In genomic region chr19:14150770-14151661, GRCh38 we compare ENCODE assay signal across 16 cellular contexts. TPM values are rescaled to one million over a fixed set of nuclear protein-coding genes. Genes with fewer than 3 reads are reported as not detected.
DNase-seq lines count a peak whose midpoint lies in the region; FAIRE-seq and TF ChIP-seq lines count a peak whose summit lies in the region.
"Had no signal": no experiment of that assay in that cellular context is flagged by ENCODE, and none has a peak within 500 bp of the region (broad histone marks: within the 10 kb centered on the region; RNA-seq: fewer than 3 reads in every experiment).

No MANE protein-coding gene starts in this region.

- intact Hi-C loops in spleen (cut with DNase I; ENCODE audit: low total_unique reads), result no loop called here
- intact Hi-C loops in ascending aorta (cut with DNase I), result no loop called here

- TF ChIP-seq POLR2A in GM12891 (IDR thresholded peaks at IDR 0.05; ENCODE audit: low read depth, low read length) (no peak), spleen (IDR thresholded peaks at IDR 0.05) (no peak)

- no peak for FAIRE-seq in GM12891 (lab: Jason Lieb, UNC)
- FAIRE-seq: colon had no signal

- TF ChIP-seq CTCF in glutamatergic neuron (IDR thresholded peaks at IDR 0.05; ENCODE audit: partially characterized antibody, unreplicated experiment), result no peak
- no peak for TF ChIP-seq CTCF in spleen (IDR thresholded peaks at IDR 0.05 in 8 of 11, conservative IDR thresholded peaks at IDR 0.05 in 3 of 11)
- no peak for TF ChIP-seq CTCF in ascending aorta (IDR thresholded peaks at IDR 0.05)
- no peak for TF ChIP-seq CTCF in HFFc6 (IDR thresholded peaks at IDR 0.05)

- H3K36me3 ChIP-seq in spleen (peaks cover 0 to 37% (median 9%) of the 10 kb centered on the region in 6 donors), ascending aorta (peaks cover 16 to 19% of the 10 kb centered on the region in 2 donors)

- no peaks in the 10 kb centered on the region for H3K9me3 ChIP-seq in spleen
- no peaks in the 10 kb centered on the region for H3K9me3 ChIP-seq in ascending aorta

- H3K36me3 Mint-ChIP-seq in activated naive CD4-positive, alpha-beta T cell treated with anti-CD3 and anti-CD28 coated beads, Interleukin-2, amount 50 U/mL, for 24 hours, result no peaks in the 10 kb centered on the region
- H3K36me3 Mint-ChIP-seq in glutamatergic neuron (ENCODE audit: unreplicated experiment) (no peaks in the 10 kb centered on the region), HFFc6 (ENCODE audit: low read depth) (no peaks in the 10 kb centered on the region)

- no peaks in the 10 kb centered on the region for H3K27me3 Mint-ChIP-seq in activated naive CD4-positive, alpha-beta T cell treated with anti-CD3 and anti-CD28 coated beads, Interleukin-2, amount 50 U/mL, for 24 hours
- H3K27me3 Mint-ChIP-seq in glutamatergic neuron (ENCODE audit: unreplicated experiment) (peaks cover 15% of the 10 kb centered on the region), HFFc6 (ENCODE audit: insufficient read depth) (peaks cover 3% of the 10 kb centered on the region)
- H3K27me3 Mint-ChIP-seq: activated T-helper 17 cell treated with anti-CD3 and anti-CD28 coated beads, Interleukin-2, amount 50 U/mL, for 72 hours had no signal

- H3K27ac ChIP-seq in spleen, result peak overlapping the region in 7 of 8 donors; percentile 15 to 88 (median 81)
- peak overlapping the region in 1 of 2 donors; percentile 44 for H3K27ac ChIP-seq in ascending aorta
- H3K27ac ChIP-seq: foreskin keratinocyte had no signal

- no peak for DNase-seq in activated naive CD4-positive, alpha-beta T cell treated with Interleukin-2 at 50 U/mL for 16 hours
- peak; percentile 35 for DNase-seq in GM12891 (ENCODE audit: insufficient read length, low spot score)
- no peak for DNase-seq in glutamatergic neuron
- no peak for DNase-seq in spleen
- DNase-seq in GOT3 (lab: John Stamatoyannopoulos, UW), result no peak
- no peak for DNase-seq in ascending aorta (ENCODE audit: low spot score in 2 of 2)
- no peak for DNase-seq in HFFc6
- DNase-seq: COR-L47, EL, foreskin keratinocyte, HCEC 1CT, NCI-H1092 had no signal

- H3K4me1 ChIP-seq in spleen, result peaks cover 23 to 52% (median 39%) of the 10 kb centered on the region in 6 donors
- peaks cover 10 to 20% of the 10 kb centered on the region in 2 donors for H3K4me1 ChIP-seq in ascending aorta
- H3K4me1 ChIP-seq: foreskin keratinocyte had no signal

- no peak overlapping the region for H3K4me3 Mint-ChIP-seq in activated naive CD4-positive, alpha-beta T cell treated with anti-CD3 and anti-CD28 coated beads, Interleukin-2, amount 50 U/mL, for 24 hours
- H3K4me3 Mint-ChIP-seq in glutamatergic neuron (ENCODE audit: unreplicated experiment) (no peak overlapping the region), HFFc6 (no peak overlapping the region)
- H3K4me3 Mint-ChIP-seq: nephron had no signal

- WGBS in spleen, 5 donors, result 88 to 94% (median 93%) methylated on average over 34 to 47 of the region's 47 CpGs; no CpG with 5 or more reads in 1 of the 5 donors

- peaks cover 35% of the 10 kb centered on the region for H3K4me1 Mint-ChIP-seq in activated naive CD4-positive, alpha-beta T cell treated with anti-CD3 and anti-CD28 coated beads, Interleukin-2, amount 50 U/mL, for 24 hours
- peaks cover 16% of the 10 kb centered on the region for H3K4me1 Mint-ChIP-seq in glutamatergic neuron (ENCODE audit: low read depth, unreplicated experiment)
- H3K4me1 Mint-ChIP-seq in HFFc6 (ENCODE audit: low read depth), result peaks cover 33% of the 10 kb centered on the region

- H3K27ac Mint-ChIP-seq in activated naive CD4-positive, alpha-beta T cell treated with anti-CD3 and anti-CD28 coated beads, Interleukin-2, amount 50 U/mL, for 24 hours, result peak overlapping the region; percentile 41
- peak overlapping the region; percentile 22 for H3K27ac Mint-ChIP-seq in glutamatergic neuron (ENCODE audit: unreplicated experiment)
- H3K27ac Mint-ChIP-seq in HFFc6, result no peak overlapping the region

- H3K27me3 ChIP-seq in spleen (replicated peaks in 1 of 7), result no peaks in the 10 kb centered on the region
- H3K27me3 ChIP-seq in ascending aorta, result no peaks in the 10 kb centered on the region
- H3K27me3 ChIP-seq: foreskin keratinocyte had no signal

- H3K4me3 ChIP-seq in spleen (no peak overlapping the region), ascending aorta (no peak overlapping the region)

- H3K9me3 Mint-ChIP-seq in activated naive CD4-positive, alpha-beta T cell treated with anti-CD3 and anti-CD28 coated beads, Interleukin-2, amount 50 U/mL, for 24 hours, result no peaks in the 10 kb centered on the region
- H3K9me3 Mint-ChIP-seq in glutamatergic neuron (ENCODE audit: unreplicated experiment), result peaks cover 5% of the 10 kb centered on the region
- no peaks in the 10 kb centered on the region for H3K9me3 Mint-ChIP-seq in HFFc6
- H3K9me3 Mint-ChIP-seq: activated T-helper 17 cell treated with anti-CD3 and anti-CD28 coated beads, Interleukin-2, amount 50 U/mL, for 72 hours; nephron had no signal

TF ChIP-seq in GM12891, 5 proteins besides CTCF, POLR2A, EP300 and RAD21:
- TF ChIP-seq SPI1 (IDR thresholded peaks at IDR 0.05; ENCODE audit: low read depth, low read length) (no peak), POU2F2 (IDR thresholded peaks at IDR 0.05; ENCODE audit: low read depth, low read length) (no peak), PAX5 (IDR thresholded peaks at IDR 0.05; ENCODE audit: insufficient read depth, low read length, severe bottlenecking) (no peak), POLR2AphosphoS5 (IDR thresholded peaks at IDR 0.05; ENCODE audit: low read depth, low read length) (no peak), TAF1 (IDR thresholded peaks at IDR 0.05; ENCODE audit: low read depth, low read length) (no peak)

RNA-seq across cellular contexts. Expression of gene ASF1B, which starts 14.6 kb away (rescaled TPM):
- polyA plus RNA-seq in GM12891 (2012; ENCODE audit: low read depth, missing spikeins), result 59.6 TPM
- total RNA-seq in glutamatergic neuron (ENCODE audit: unreplicated experiment) (2.3 TPM), spleen (10 to 100 TPM in 3 of 7 donors, 1 to 10 TPM in 4; 4.0 to 24.8 (median 7.0) TPM), ascending aorta (7.8 TPM)
- 10 to 100 TPM in 2 of 3 donors, 1 to 10 TPM in 1; 3.8 to 12.5 (median 10.1) TPM for polyA plus RNA-seq in spleen
- total RNA-seq in HFFc6 (2021; fragmentation: NEBNext Ultra II Directional; extraction: Animal tissue kit (Norgen Biotek cat#: 25700)), result 10 to 100 TPM; 11.0 to 22.8 (median 18.6) TPM

RNA-seq across cellular contexts. Expression of gene PRKACA, which starts 33.5 kb away (rescaled TPM):
- 26.6 TPM for polyA plus RNA-seq in GM12891 (2012; ENCODE audit: low read depth, missing spikeins)
- 82.9 TPM for total RNA-seq in glutamatergic neuron (ENCODE audit: unreplicated experiment)
- total RNA-seq in spleen, result 100 to 1,000 TPM in 6 of 7 donors, 10 to 100 TPM in 1; 87.7 to 256 (median 132) TPM
- polyA plus RNA-seq in spleen, result 10 to 100 TPM; 26.6 to 77.3 (median 31.4) TPM
- 92.6 TPM for total RNA-seq in ascending aorta
- 100 to 1,000 TPM; 137 to 170 (median 149) TPM for total RNA-seq in HFFc6 (2021; fragmentation: NEBNext Ultra II Directional; extraction: Animal tissue kit (Norgen Biotek cat#: 25700))

RNA-seq across cellular contexts. Expression of gene ADGRL1, which starts 55.0 kb away (rescaled TPM):
- polyA plus RNA-seq in GM12891 (2012; ENCODE audit: low read depth, missing spikeins), result 1.3 TPM
- total RNA-seq in glutamatergic neuron (ENCODE audit: unreplicated experiment), result 68.1 TPM
- 10 to 100 TPM in 6 of 7 donors, 1 to 10 TPM in 1; 10.0 to 21.1 (median 13.4) TPM for total RNA-seq in spleen
- polyA plus RNA-seq in spleen, result 1 to 10 TPM; 1.8 to 5.8 (median 2.3) TPM
- 26.0 TPM for total RNA-seq in ascending aorta
- total RNA-seq in HFFc6 (2021; fragmentation: NEBNext Ultra II Directional; extraction: Animal tissue kit (Norgen Biotek cat#: 25700)), result 1 to 10 TPM; 1.6 to 2.9 (median 2.2) TPM
